Comparison of ENCODE assay signal across 17 cellular contexts in the genomic region with DNA sequence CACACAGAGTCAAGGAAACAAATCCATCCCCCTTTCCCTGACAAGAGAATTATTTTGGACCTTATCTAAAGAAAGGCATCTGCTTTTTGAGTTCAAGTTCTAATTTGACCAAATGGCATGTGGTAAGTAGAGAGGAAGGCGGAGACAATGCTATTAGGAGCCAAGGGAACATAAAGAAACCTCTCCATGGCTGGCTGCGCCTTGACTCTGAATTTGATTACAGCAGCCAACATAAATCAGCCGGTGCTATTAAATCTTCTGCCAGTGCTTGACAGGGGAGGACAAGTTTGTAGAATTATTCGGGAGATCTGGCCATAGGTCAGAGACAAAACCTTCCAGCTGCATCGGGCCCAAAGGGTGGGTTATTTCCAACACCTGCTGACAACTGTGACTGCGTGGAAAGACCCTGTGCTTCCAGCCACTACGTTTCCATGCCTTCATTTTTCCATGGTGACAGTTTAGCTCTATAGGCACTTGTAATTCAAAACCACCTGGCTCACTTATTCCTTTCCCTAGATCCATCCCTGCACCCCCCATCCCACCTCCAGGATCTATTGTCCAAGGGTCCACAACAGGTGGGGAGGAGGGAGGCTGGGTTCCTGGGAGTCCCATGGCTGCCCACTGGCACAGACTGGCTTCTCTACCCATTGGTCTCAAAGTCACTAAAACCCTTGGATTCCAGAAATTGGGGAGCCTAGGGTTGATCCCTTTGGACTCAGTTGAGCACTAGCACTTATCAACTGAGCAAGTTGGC.
"Had no signal": no experiment of that assay in that cellular context is flagged by ENCODE, and none has a peak within 500 bp of the region (broad histone marks: within the 10 kb centered on the region; RNA-seq: fewer than 3 reads in every experiment).

No MANE protein-coding gene starts in this region.

- ATAC-seq: activated naive CD4-positive, alpha-beta T cell treated with anti-CD3 and anti-CD28 coated beads, Interleukin-2, amount 50 U/mL, for 72 hours; activated T-cell treated with anti-CD3 and anti-CD28 coated beads, Interleukin-2, amount 50 U/mL, for 72 hours; heart right ventricle; left ventricle myocardium superior; right cardiac atrium had no signal

- H3K27ac ChIP-seq: adrenal gland, breast epithelium, heart right ventricle, neural progenitor cell, prostate gland, skin epidermis, transverse colon, vagina had no signal

- H3K4me3 ChIP-seq: adrenal gland, breast epithelium, heart right ventricle, neural progenitor cell, prostate gland, skin epidermis, transverse colon, vagina had no signal

- DNase-seq: activated CD4-positive, alpha-beta T cell treated with anti-CD3 and anti-CD28 coated beads, Interleukin-2, amount 50 U/mL, for 4 hours; activated gamma-delta T cell treated with Interleukin-2 at 50 U/mL for 16 hours; activated T-cell treated with anti-CD3 and anti-CD28 coated beads, Interleukin-2, amount 50 U/mL, for 72 hours; adrenal gland; cerebellar nuclear complex; effector CD4-positive, alpha-beta T cell; heart right ventricle; left ventricle myocardium superior; naive B cell; right cardiac atrium; transverse colon had no signal
